Comparison of ENCODE assay signal across 11 cellular contexts in genomic region chr6:150632785-150633465, GRCh38. TPM values are rescaled to one million over a fixed set of nuclear protein-coding genes. Genes with fewer than 3 reads are reported as not detected.
DNase-seq lines count a peak whose midpoint lies in the region; ATAC-seq and TF ChIP-seq lines count a peak whose summit lies in the region.
"Had no signal": no experiment of that assay in that cellular context is flagged by ENCODE, and none has a peak within 500 bp of the region (broad histone marks: within the 10 kb centered on the region; RNA-seq: fewer than 3 reads in every experiment).

No MANE protein-coding gene starts in this region.

- no peak overlapping the region for H2BK5ac ChIP-seq in mesenchymal stem cell (ENCODE audit: low read depth, low read length, poor library complexity, severe bottlenecking)

- H3K79me1 ChIP-seq in mesenchymal stem cell (replicated peaks; ENCODE audit: low read length, poor library complexity, severe bottlenecking), result no peaks in the 10 kb centered on the region

- no peak overlapping the region for H3K14ac ChIP-seq in mesenchymal stem cell (ENCODE audit: low read length in 2 of 2)

- peak overlapping the region; percentile 39 for H3K27ac ChIP-seq in urinary bladder (ENCODE audit: low read depth)
- H3K27ac ChIP-seq in mesenchymal stem cell (ENCODE audit: low read length, poor library complexity, severe bottlenecking), result no peak overlapping the region
- no peak overlapping the region for H3K27ac ChIP-seq in right atrium auricular region
- H3K27ac ChIP-seq: cardiac muscle cell, SJCRH30 had no signal

- H3K23ac ChIP-seq in mesenchymal stem cell (ENCODE audit: low read length in 2 of 2), result no peak overlapping the region

- no peak overlapping the region for H4K8ac ChIP-seq in mesenchymal stem cell (ENCODE audit: low read length)

- H2BK12ac ChIP-seq in mesenchymal stem cell (ENCODE audit: low read length in 2 of 2), result no peak overlapping the region

- TF ChIP-seq CTCF in natural killer cell (IDR thresholded peaks at IDR 0.05) (no peak), right atrium auricular region (IDR thresholded peaks at IDR 0.05) (no peak)

- H3K27ac Mint-ChIP-seq in natural killer cell treated with Interleukin-12 subunit alpha and Interleukin-12 subunit beta and Interleukin-15 and Interleukin-18, amount 100 ng/mL, for 72 hours, result peak overlapping the region in 1 of 2 donors; percentile 76
- H3K27ac Mint-ChIP-seq in natural killer cell, result peak overlapping the region in 1 of 2 donors; percentile 19

- no peak overlapping the region for H3K4me2 ChIP-seq in mesenchymal stem cell (ENCODE audit: low read length, poor library complexity, severe bottlenecking)

- no peak overlapping the region for H2BK120ac ChIP-seq in mesenchymal stem cell (ENCODE audit: low read depth, low read length)

- H3K36me3 ChIP-seq in urinary bladder (ENCODE audit: insufficient read depth) (no peaks in the 10 kb centered on the region), mesenchymal stem cell (ENCODE audit: control insufficient read depth in 1 of 2, insufficient read depth in 2 of 2, low read depth in 1 of 2, low read length in 2 of 2) (no peaks in the 10 kb centered on the region), right atrium auricular region (no peaks in the 10 kb centered on the region)
- H3K36me3 ChIP-seq: cardiac muscle cell, SJCRH30 had no signal

- 76% methylated on average over 13 of the region's 13 CpGs for WGBS in urinary bladder
- WGBS in mesenchymal stem cell, result 84% methylated on average over 12 of the region's 13 CpGs

- H3K4me3 ChIP-seq in urinary bladder (ENCODE audit: low read depth, low read length), result no peak overlapping the region
- no peak overlapping the region for H3K4me3 ChIP-seq in mesenchymal stem cell (ENCODE audit: insufficient read depth in 1 of 2, low read depth in 1 of 2, low read length in 2 of 2)
- H3K4me3 ChIP-seq in right atrium auricular region, result no peak overlapping the region
- H3K4me3 ChIP-seq: cardiac muscle cell, lung, SJCRH30 had no signal

- H3K9me3 ChIP-seq in mesenchymal stem cell (ENCODE audit: control insufficient read depth, low read length) (no peaks in the 10 kb centered on the region), right atrium auricular region (no peaks in the 10 kb centered on the region)
- H3K9me3 ChIP-seq: SJCRH30 had no signal

- peaks cover 0 to 10% of the 10 kb centered on the region in 2 experiments for H3K27me3 ChIP-seq in mesenchymal stem cell (ENCODE audit: control insufficient read depth in 1 of 2, insufficient read depth in 1 of 2, low read length in 2 of 2)
- no peaks in the 10 kb centered on the region for H3K27me3 ChIP-seq in right atrium auricular region
- H3K27me3 ChIP-seq: cardiac muscle cell, SJCRH30 had no signal

- no peak overlapping the region for H3K9ac ChIP-seq in mesenchymal stem cell (ENCODE audit: low read length)

- ATAC-seq in natural killer cell treated with Interleukin-12 subunit alpha and Interleukin-12 subunit beta and Interleukin-15 and Interleukin-18, amount 100 ng/mL, for 72 hours, result peak; percentile 25 to 39
- no peak for ATAC-seq in natural killer cell
- ATAC-seq in HG03066 (IDR thresholded peaks at IDR 0.05; ENCODE audit: low read depth, unreplicated experiment), result peak; percentile 51

- H3K4ac ChIP-seq in mesenchymal stem cell (ENCODE audit: low read depth in 1 of 2, low read length in 2 of 2), result no peak overlapping the region

- no peak overlapping the region for H2AK5ac ChIP-seq in mesenchymal stem cell (ENCODE audit: low read length, severe bottlenecking)

- peaks cover 0 to 14% of the 10 kb centered on the region in 2 donors for H3K4me1 Mint-ChIP-seq in natural killer cell treated with Interleukin-12 subunit alpha and Interleukin-12 subunit beta and Interleukin-15 and Interleukin-18, amount 100 ng/mL, for 72 hours (ENCODE audit: low read depth in 2 of 2)
- H3K4me1 Mint-ChIP-seq in natural killer cell, result peaks cover 5 to 9% of the 10 kb centered on the region in 2 donors

- no peaks in the 10 kb centered on the region for H3K9me3 Mint-ChIP-seq in natural killer cell treated with Interleukin-12 subunit alpha and Interleukin-12 subunit beta and Interleukin-15 and Interleukin-18, amount 100 ng/mL, for 72 hours
- no peaks in the 10 kb centered on the region for H3K9me3 Mint-ChIP-seq in natural killer cell

- peak overlapping the region; percentile 89 for H3K4me3 Mint-ChIP-seq in natural killer cell treated with Interleukin-12 subunit alpha and Interleukin-12 subunit beta and Interleukin-15 and Interleukin-18, amount 100 ng/mL, for 72 hours
- H3K4me3 Mint-ChIP-seq in natural killer cell, result no peak overlapping the region

- H3K18ac ChIP-seq in mesenchymal stem cell (ENCODE audit: low read depth in 1 of 2, low read length in 2 of 2), result no peak overlapping the region

- H2BK15ac ChIP-seq in mesenchymal stem cell (ENCODE audit: low read depth, poor library complexity, severe bottlenecking), result no peak overlapping the region

- peaks cover 18 to 23% of the 10 kb centered on the region in 2 donors for H3K27me3 Mint-ChIP-seq in natural killer cell treated with Interleukin-12 subunit alpha and Interleukin-12 subunit beta and Interleukin-15 and Interleukin-18, amount 100 ng/mL, for 72 hours
- H3K27me3 Mint-ChIP-seq in natural killer cell (ENCODE audit: low read depth in 2 of 2), result peaks cover 16 to 22% of the 10 kb centered on the region in 2 donors

- no peak for DNase-seq in natural killer cell treated with Interleukin-12 subunit alpha and Interleukin-12 subunit beta and Interleukin-15 and Interleukin-18, amount 100 ng/mL, for 72 hours (ENCODE audit: low spot score)
- DNase-seq in natural killer cell, result no peak
- peak; percentile 12 for DNase-seq in central memory CD4-positive, alpha-beta T cell
- no peak for DNase-seq in mesenchymal stem cell
- no peak for DNase-seq in stimulated activated CD4-positive, alpha-beta T cell treated with anti-CD3 and anti-CD28 coated beads, Interleukin-4, amount 100 ng/mL, for 4 hours
- no peak for DNase-seq in right atrium auricular region (ENCODE audit: low spot score)
- DNase-seq: SJCRH30 had no signal

- H3K36me3 Mint-ChIP-seq in natural killer cell treated with Interleukin-12 subunit alpha and Interleukin-12 subunit beta and Interleukin-15 and Interleukin-18, amount 100 ng/mL, for 72 hours, result no peaks in the 10 kb centered on the region
- H3K36me3 Mint-ChIP-seq in natural killer cell, result no peaks in the 10 kb centered on the region

- intact Hi-C loops in natural killer cell (cut with micrococcal nuclease), result no loop called here

- H4K91ac ChIP-seq in mesenchymal stem cell (ENCODE audit: low read length), result no peak overlapping the region

- H2AFZ ChIP-seq in mesenchymal stem cell (ENCODE audit: low read depth, low read length), result no peak overlapping the region

- H3K4me1 ChIP-seq in urinary bladder (ENCODE audit: insufficient read depth) (no peaks in the 10 kb centered on the region), mesenchymal stem cell (ENCODE audit: control insufficient read depth, insufficient read depth, low read depth, low read length) (peaks cover 3% of the 10 kb centered on the region), right atrium auricular region (peaks cover 0 to 9% of the 10 kb centered on the region in 2 donors)
- H3K4me1 ChIP-seq: SJCRH30 had no signal

RNA-seq across cellular contexts. Expression of gene PLEKHG1, which starts 33.2 kb away (rescaled TPM):
- 1 to 10 TPM in 1 of 2 donors, under 1 TPM in 1; 0.29 to 3.3 TPM for total RNA-seq in natural killer cell treated with Interleukin-12 subunit alpha and Interleukin-12 subunit beta and Interleukin-15 and Interleukin-18, amount 100 ng/mL, for 72 hours
- total RNA-seq in natural killer cell (1 to 10 TPM in 1 of 3 donors, under 1 TPM in 2; 0.29 to 1.4 (median 0.54) TPM), urinary bladder (39.5 TPM), right atrium auricular region (10 to 100 TPM; 10.6 to 16.7 TPM)
- polyA plus RNA-seq in urinary bladder, result 6.9 TPM
- 0.17 TPM for polyA plus RNA-seq in mesenchymal stem cell (2013, experiment 1 of 2)
- 0.14 TPM for polyA plus RNA-seq in mesenchymal stem cell (2013, experiment 2 of 2)

Comparison
In these comparisons a context has a peak if more than half of its experiments do, and no peak if none do; other contexts are left out.
1. ATAC-seq: peak in natural killer cell treated with Interleukin-12 subunit alpha and Interleukin-12 subunit beta and Interleukin-15 and Interleukin-18, amount 100 ng/mL, for 72 hours (2 of 2) and HG03066 (single experiment); none in natural killer cell (0 of 3).